Comparison of ENCODE assay signal across 24 cellular contexts in genomic region chr5:158463188-158463587, GRCh38.
DNase-seq lines count a peak whose midpoint lies in the region; ATAC-seq and TF ChIP-seq lines count a peak whose summit lies in the region.
"Had no signal": no experiment of that assay in that cellular context is flagged by ENCODE, and none has a peak within 500 bp of the region (broad histone marks: within the 10 kb centered on the region; RNA-seq: fewer than 3 reads in every experiment).

No MANE protein-coding gene starts in this region.

- H3K9me3 ChIP-seq in right cardiac atrium (ENCODE audit: control insufficient read depth, low read length) (no peaks in the 10 kb centered on the region), right atrium auricular region (no peaks in the 10 kb centered on the region), right lobe of liver (no peaks in the 10 kb centered on the region), testis (no peaks in the 10 kb centered on the region)
- H3K9me3 ChIP-seq: prostate gland, spleen had no signal

- H3K27me3 ChIP-seq in right cardiac atrium (ENCODE audit: control insufficient read depth, insufficient read depth) = no peaks in the 10 kb centered on the region
- no peaks in the 10 kb centered on the region for H3K27me3 ChIP-seq in right atrium auricular region
- no peaks in the 10 kb centered on the region for H3K27me3 ChIP-seq in right lobe of liver
- no peaks in the 10 kb centered on the region for H3K27me3 ChIP-seq in testis
- H3K27me3 ChIP-seq: hepatocyte, spleen had no signal

- H3K36me3 ChIP-seq in right atrium auricular region (no peaks in the 10 kb centered on the region), right lobe of liver (no peaks in the 10 kb centered on the region), testis (ENCODE audit: low read depth, missing control alignments) (no peaks in the 10 kb centered on the region)
- H3K36me3 ChIP-seq: prostate gland, spleen had no signal

- WGBS in right cardiac atrium = 51% methylated on average over 1 of the region's 1 CpG
- 47% methylated on average over 1 of the region's 1 CpG for WGBS in right lobe of liver (ENCODE audit: insufficient coverage, low coverage, low lambda C conversion rate, missing lambda C conversion rate)
- 31 to 37% methylated on average over 1 of the region's 1 CpG for WGBS in testis, 2 donors

- no peaks in the 10 kb centered on the region for H3K4me1 ChIP-seq in right cardiac atrium (ENCODE audit: control insufficient read depth, insufficient read depth, low read length)
- peaks cover 0 to 15% of the 10 kb centered on the region in 2 donors for H3K4me1 ChIP-seq in right atrium auricular region
- peaks cover 0 to 45% (median 16%) of the 10 kb centered on the region in 4 donors for H3K4me1 ChIP-seq in right lobe of liver
- H3K4me1 ChIP-seq in testis = peaks cover 26% of the 10 kb centered on the region
- H3K4me1 ChIP-seq: prostate gland had no signal

- intact Hi-C loops in right cardiac atrium (cut with DNase I) = no loop called here
- intact Hi-C loops in right lobe of liver (cut with DNase I) = no loop called here
- intact Hi-C loops in testis (cut with DNase I; ENCODE audit: low total_unique reads) = no loop called here

- ATAC-seq in right cardiac atrium (no peak), right lobe of liver (peak in 1 of 4 donors; percentile 29), HG03039 (IDR thresholded peaks at IDR 0.05; ENCODE audit: unreplicated experiment) (no peak)
- ATAC-seq: esophagus mucosa had no signal

- TF ChIP-seq POLR2A in right lobe of liver (IDR thresholded peaks at IDR 0.05) (no peak), testis (IDR thresholded peaks at IDR 0.05) (no peak)

- H3K4me3 ChIP-seq in right cardiac atrium (ENCODE audit: low read length) = no peak overlapping the region
- H3K4me3 ChIP-seq in right atrium auricular region = no peak overlapping the region
- H3K4me3 ChIP-seq in coronary artery = no peak overlapping the region
- no peak overlapping the region for H3K4me3 ChIP-seq in right lobe of liver
- no peak overlapping the region for H3K4me3 ChIP-seq in testis
- H3K4me3 ChIP-seq: hepatocyte, prostate gland, spleen had no signal

- DNase-seq in right cardiac atrium (no peak), right atrium auricular region (ENCODE audit: low spot score) (no peak), coronary artery (ENCODE audit: low spot score) (no peak), right lobe of liver (no peak), hypothalamus (lab: John Stamatoyannopoulos, UW) (no peak), testis (no peak), activated T-cell treated with anti-CD3 and anti-CD28 coated beads for 4 hours (no peak)
- DNase-seq: activated CD4-positive, alpha-beta T cell treated with anti-CD3 and anti-CD28 coated beads, Interleukin-2, amount 10 ng/mL, durations not matched to agents 24 days and 14 days; activated CD8-positive, alpha-beta memory T cell treated with anti-CD3 and anti-CD28 coated beads, Interleukin-2, amount 50 U/mL, for 4 hours; activated gamma-delta T cell; amniotic stem cell; caudate nucleus; CD4-positive, alpha-beta memory T cell; effector CD4-positive, alpha-beta T cell; HFFc6; kidney; NCI-H1436; NCI-H524 treated with DMSO at 0.1 percent for 48 hours; spleen; SW 1271 had no signal

- H3K27ac ChIP-seq in right cardiac atrium (ENCODE audit: low read length) = peak overlapping the region; percentile 52
- peak overlapping the region in 1 of 2 donors; percentile 65 for H3K27ac ChIP-seq in right atrium auricular region
- peak overlapping the region; percentile 21 to 75 for H3K27ac ChIP-seq in coronary artery
- H3K27ac ChIP-seq in right lobe of liver = peak overlapping the region; percentile 31 to 78 (median 71)
- H3K27ac ChIP-seq in testis = no peak overlapping the region
- H3K27ac ChIP-seq: hepatocyte, prostate gland had no signal

- TF ChIP-seq CTCF in right atrium auricular region (IDR thresholded peaks at IDR 0.05) (no peak), coronary artery (IDR thresholded peaks at IDR 0.05) (no peak), right lobe of liver (IDR thresholded peaks at IDR 0.05) (no peak), testis (IDR thresholded peaks at IDR 0.05) (no peak)

Comparison
In these comparisons a context has a peak if more than half of its experiments do, and no peak if none do; other contexts are left out.
1. H3K27ac ChIP-seq: peak in right cardiac atrium (single experiment), coronary artery (2 of 2) and right lobe of liver (3 of 3); none in testis (0 of 2).